In the genomic region with DNA sequence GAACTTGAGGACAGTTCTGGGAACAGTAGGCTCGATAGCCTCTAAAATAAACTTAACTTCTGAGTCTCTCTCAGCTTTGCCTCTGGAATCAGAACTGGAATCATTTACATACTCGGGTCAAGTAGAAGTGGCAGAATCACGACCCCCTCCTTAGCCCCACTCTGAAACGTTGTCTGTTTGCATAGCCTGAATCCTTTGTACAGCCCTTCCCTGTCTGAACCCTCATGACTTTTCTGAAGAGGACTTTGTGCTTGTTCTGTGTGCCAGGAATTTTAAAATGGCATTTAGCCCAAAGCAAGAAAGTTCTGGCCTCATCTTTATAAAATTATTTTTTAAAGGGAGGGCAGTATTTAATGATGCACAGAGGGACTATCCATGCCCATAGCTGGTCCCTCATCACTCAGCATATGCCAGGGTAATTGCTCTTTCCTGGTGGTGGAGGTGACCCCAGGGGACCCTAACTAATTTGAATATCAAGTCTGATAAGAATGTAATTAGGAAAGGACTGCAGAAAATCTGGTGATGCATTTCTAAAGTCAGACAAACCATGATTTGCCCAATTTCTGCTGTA, we compare ENCODE assay signal across 23 cellular contexts.
A peak's percentile ranks its signal among the peaks of the same experiment; 100 is the strongest.
DNase-seq lines count a peak whose midpoint lies in the region; ATAC-seq, FAIRE-seq and TF ChIP-seq lines count a peak whose summit lies in the region.
"Had no signal": no experiment of that assay in that cellular context is flagged by ENCODE, and none has a peak within 500 bp of the region (broad histone marks: within the 10 kb centered on the region; RNA-seq: fewer than 3 reads in every experiment).

No MANE protein-coding gene starts in this region.

- 7% methylated on average over 2 of the region's 4 CpGs for WGBS in mammary epithelial cell (ENCODE audit: low coverage, missing lambda C conversion rate)
- WGBS in aorta, 2 donors = 6 to 7% methylated on average over 4 of the region's 4 CpGs

- H2AFZ ChIP-seq in mammary epithelial cell (ENCODE audit: low read depth, low read length) (no peak overlapping the region), keratinocyte (ENCODE audit: control insufficient read depth, low read length) (no peak overlapping the region)

- intact Hi-C loops in left cardiac atrium (cut with DNase I) = no loop called here
- intact Hi-C loops in Right ventricle myocardium inferior (cut with DNase I) = no loop called here
- intact Hi-C loops in mammary epithelial cell (cut with micrococcal nuclease) = no loop called here
- intact Hi-C loops in aorta (cut with DNase I) = no loop called here

- in situ Hi-C loops in mammary epithelial cell (cut with MboI; ENCODE audit: low sequenced_read_pairs in 2 of 2) = no loop called here

- H3K9me3 ChIP-seq in mammary epithelial cell (replicated peaks; ENCODE audit: insufficient read depth, low read length) (peaks cover 5% of the 10 kb centered on the region), keratinocyte (ENCODE audit: control insufficient read depth, low read depth, low read length) (no peaks in the 10 kb centered on the region), aorta (ENCODE audit: control insufficient read depth, low read length) (no peaks in the 10 kb centered on the region)
- H3K9me3 ChIP-seq: ascending aorta, suprapubic skin had no signal

- H3K4me2 ChIP-seq in mammary epithelial cell (ENCODE audit: insufficient read depth, low read depth, low read length) = peak overlapping the region; percentile 40
- H3K4me2 ChIP-seq in keratinocyte (ENCODE audit: control insufficient read depth, extremely low read depth, insufficient read depth, low read depth, low read length) = peak overlapping the region; percentile 6

- H3K4me3 ChIP-seq in mammary epithelial cell (replicated peaks in 1 of 3; ENCODE audit: insufficient read depth in 1 of 3, low read depth in 2 of 3, low read length in 3 of 3) (no peak overlapping the region), keratinocyte (ENCODE audit: control insufficient read depth in 2 of 3, extremely low read depth in 1 of 3, insufficient read depth in 2 of 3, low read depth in 1 of 3, low read length in 3 of 3) (no peak overlapping the region), aorta (ENCODE audit: low read length in 2 of 2) (no peak overlapping the region)
- H3K4me3 ChIP-seq: ascending aorta, spleen, suprapubic skin had no signal

- ATAC-seq in left cardiac atrium (peak; percentile 24 to 34), Right ventricle myocardium inferior (no peak), aorta (ENCODE audit: low FRiP score) (no peak), GM18511 (IDR thresholded peaks at IDR 0.05; ENCODE audit: unreplicated experiment) (no peak), GM18868 (IDR thresholded peaks at IDR 0.05; ENCODE audit: unreplicated experiment) (no peak)
- ATAC-seq: stimulated activated memory B cell treated with anti-CD40 and anti-IgM and Interleukin-4, amounts not matched to agents 10 μg/mL and 1 μg/mL and 100 μg/mL, for 72 hours had no signal

- no peaks in the 10 kb centered on the region for H3K27me3 ChIP-seq in mammary epithelial cell (ENCODE audit: insufficient read depth, low read length)
- peaks cover 7% of the 10 kb centered on the region for H3K27me3 ChIP-seq in keratinocyte (ENCODE audit: control insufficient read depth, extremely low read depth, insufficient read depth, low read length)
- H3K27me3 ChIP-seq in aorta (ENCODE audit: control insufficient read depth in 1 of 2, insufficient read depth in 2 of 2, low read length in 1 of 2) = no peaks in the 10 kb centered on the region
- H3K27me3 ChIP-seq: ascending aorta had no signal

- H3K79me2 ChIP-seq in mammary epithelial cell (ENCODE audit: insufficient read depth, low read length) = no peaks in the 10 kb centered on the region
- H3K79me2 ChIP-seq in keratinocyte (ENCODE audit: control insufficient read depth, insufficient read depth, low read length) = no peaks in the 10 kb centered on the region

- DNase-seq in left cardiac atrium (no peak), Right ventricle myocardium inferior (ENCODE audit: missing footprints) (no peak), mammary epithelial cell (no peak), keratinocyte (ENCODE audit: low read depth, low spot score) (no peak), aorta (peak; percentile 3 to 21), superior temporal gyrus (ENCODE audit: extremely low spot score) (no peak)
- DNase-seq: activated CD4-positive, alpha-beta T cell treated with anti-CD3 and anti-CD28 coated beads, Interleukin-2, amount 10 ng/mL, durations not matched to agents 24 days and 14 days; activated naive CD4-positive, alpha-beta T cell treated with anti-CD3 and anti-CD28 coated beads, Interleukin-2, amount 50 U/mL, for 16 hours; activated T-cell treated with anti-CD3 and anti-CD28 coated beads, Interleukin-2, amount 50 U/mL, for 4 hours; cerebellar nuclear complex; DND-41; NCI-H1048; NCI-H1694 treated with DMSO at 0.1 percent for 48 hours; NCI-H2227 treated with DMSO at 0.1 percent for 48 hours; NCI-H69; stimulated activated CD4-positive, alpha-beta T cell treated with anti-CD3 and anti-CD28 coated beads, Interleukin-2, amount 100 ng/mL, for 48 hours had no signal

- no peaks in the 10 kb centered on the region for H3K9me1 ChIP-seq in keratinocyte (ENCODE audit: control insufficient read depth, extremely low read depth, insufficient read depth, low read length)

- dilution Hi-C loops in mammary epithelial cell (cut with HindIII; ENCODE audit: low sequenced_read_pairs) (no loop called here), keratinocyte (cut with MboI; ENCODE audit: extremely low pct_ligation_motif_present, low sequenced_read_pairs) (no loop called here)

- H3K4me1 ChIP-seq in mammary epithelial cell (ENCODE audit: insufficient read depth, low read length) (peaks cover 21% of the 10 kb centered on the region), keratinocyte (ENCODE audit: control insufficient read depth, extremely low read depth, insufficient read depth, low read length) (peaks cover 10% of the 10 kb centered on the region), aorta (ENCODE audit: control insufficient read depth in 1 of 2, insufficient read depth in 2 of 2, low read length in 2 of 2) (no peaks in the 10 kb centered on the region)

- H3K27ac ChIP-seq in mammary epithelial cell (ENCODE audit: insufficient read depth, low read depth, low read length) (peak overlapping the region; percentile 27), keratinocyte (ENCODE audit: control insufficient read depth, insufficient read depth, low read length) (peak overlapping the region; percentile 22), aorta (ENCODE audit: low read depth in 1 of 2, low read length in 2 of 2) (no peak overlapping the region)
- H3K27ac ChIP-seq: spleen, suprapubic skin, VCaP had no signal

- FAIRE-seq in keratinocyte (lab: Jason Lieb, UNC) = no peak

- H3K36me3 ChIP-seq in mammary epithelial cell (ENCODE audit: insufficient read depth, low read length) (no peaks in the 10 kb centered on the region), keratinocyte (ENCODE audit: control insufficient read depth in 2 of 2, extremely low read depth in 1 of 2, insufficient read depth in 2 of 2, low read length in 2 of 2) (no peaks in the 10 kb centered on the region), aorta (ENCODE audit: control insufficient read depth in 1 of 2, insufficient read depth in 2 of 2, low read length in 1 of 2) (no peaks in the 10 kb centered on the region)
- H3K36me3 ChIP-seq: ascending aorta, spleen, suprapubic skin had no signal

- BruUV-seq in mammary epithelial cell (replicated peaks; lab: Mats Ljungman, UMichigan) = no TSS peak

- CTCF ChIA-PET in mammary epithelial cell (lab: Charles Lee; ENCODE audit: low non-redundant PET) = no interaction called here

- no peak for TF ChIP-seq CTCF in mammary epithelial cell (conservative IDR thresholded peaks at IDR 0.05 in 1 of 2, IDR thresholded peaks at IDR 0.05 in 1 of 2; ENCODE audit: extremely low read depth in 1 of 2, insufficient read depth in 1 of 2, low read depth in 1 of 2, low read length in 2 of 2)
- no peak for TF ChIP-seq CTCF in keratinocyte (optimal IDR thresholded peaks at IDR 0.05 in 1 of 3, IDR thresholded peaks at IDR 0.05 in 1 of 3, conservative IDR thresholded peaks at IDR 0.05 in 1 of 3; ENCODE audit: extremely low read depth in 1 of 3, insufficient read depth in 2 of 3, low read length in 3 of 3)

- no peaks in the 10 kb centered on the region for H4K20me1 ChIP-seq in mammary epithelial cell (ENCODE audit: insufficient read depth, low read length)
- no peaks in the 10 kb centered on the region for H4K20me1 ChIP-seq in keratinocyte (ENCODE audit: control insufficient read depth, extremely low read depth, insufficient read depth, low read length)

- H3K9ac ChIP-seq in mammary epithelial cell (ENCODE audit: insufficient read depth, low read length) = no peak overlapping the region
- H3K9ac ChIP-seq in keratinocyte (ENCODE audit: control insufficient read depth, extremely low read depth, insufficient read depth, low read length) = no peak overlapping the region

Comparison
In these comparisons a context has a peak if more than half of its experiments do, and no peak if none do; other contexts are left out.
1. ATAC-seq: peak in left cardiac atrium (2 of 2); none in Right ventricle myocardium inferior (single experiment), aorta (single experiment), GM18511 (single experiment) and GM18868 (single experiment).
2. DNase-seq: peak in aorta (2 of 2); none in left cardiac atrium (single experiment), Right ventricle myocardium inferior (single experiment), mammary epithelial cell (single experiment), keratinocyte (single experiment) and superior temporal gyrus (single experiment).
3. H3K27ac ChIP-seq: peak in mammary epithelial cell (single experiment) and keratinocyte (single experiment); none in aorta (0 of 2).